ENCODE assay signal across 9 cellular contexts in genomic region chr5:111144352-111144930, GRCh38. TPM values are rescaled to one million over a fixed set of nuclear protein-coding genes. Genes with fewer than 3 reads are reported as not detected.
DNase-seq lines count a peak whose midpoint lies in the region; ATAC-seq lines count a peak whose summit lies in the region.
"Had no signal": no experiment of that assay in that cellular context is flagged by ENCODE, and none has a peak within 500 bp of the region (broad histone marks: within the 10 kb centered on the region; RNA-seq: fewer than 3 reads in every experiment).

No MANE protein-coding gene starts in this region.

- POLR2A ChIA-PET in activated CD4-positive, alpha-beta T cell treated with anti-CD3 and anti-CD28 coated beads for 36 hours (lab: Charles Lee), result no interaction called here

- CTCF ChIA-PET in activated CD4-positive, alpha-beta T cell treated with anti-CD3 and anti-CD28 coated beads for 36 hours (lab: Charles Lee), result interaction anchor here (0.6 kb wide), 1 partner anchor 387 kb away, joined by 3 read pairs; no protein-coding TSS in a partner anchor

- intact Hi-C loops in activated CD4-positive, alpha-beta T cell treated with anti-CD3 and anti-CD28 coated beads for 36 hours (cut with DNase I, micrococcal nuclease), result no loop called here

- no peaks in the 10 kb centered on the region for H3K27me3 Mint-ChIP-seq in activated CD4-positive, alpha-beta T cell treated with anti-CD3 and anti-CD28 coated beads for 36 hours

- ATAC-seq in activated CD4-positive, alpha-beta T cell treated with anti-CD3 and anti-CD28 coated beads for 36 hours, result peak; percentile 80
- ATAC-seq in HG02571 (IDR thresholded peaks at IDR 0.05; ENCODE audit: unreplicated experiment) (peak; percentile 98), HG03521 (IDR thresholded peaks at IDR 0.05; ENCODE audit: unreplicated experiment) (peak; percentile 94)
- peak; percentile 83 for ATAC-seq in stimulated activated effector memory CD8-positive, alpha-beta T cell treated with anti-CD3 and anti-CD28 coated beads, Interleukin-12 subunit alpha, Interleukin-12 subunit beta, amount 100 ng/mL, for 72 hours

- no peak for DNase-seq in activated CD4-positive, alpha-beta T cell treated with anti-CD3 and anti-CD28 coated beads for 36 hours
- no peak for DNase-seq in activated CD4-positive, alpha-beta T cell treated with anti-CD3 and anti-CD28 coated beads for 1 hour
- no peak for DNase-seq in stimulated activated effector memory CD8-positive, alpha-beta T cell treated with anti-CD3 and anti-CD28 coated beads, Interleukin-12 subunit alpha, Interleukin-12 subunit beta, amount 100 ng/mL, for 72 hours (ENCODE audit: low spot score in 2 of 2)
- DNase-seq in NOMO-1 treated with dmso at 0.1 percent for 144 hours (lab: John Stamatoyannopoulos, UW; ENCODE audit: unreplicated experiment) (no peak), NCI-H146 treated with DMSO at 0.1 percent for 48 hours (lab: John Stamatoyannopoulos, UW; ENCODE audit: unreplicated experiment) (no peak), Kasumi-1 (lab: John Stamatoyannopoulos, UW) (no peak)
- DNase-seq: activated naive CD4-positive, alpha-beta T cell treated with anti-CD3 and anti-CD28 coated beads, Interleukin-2, amount 50 U/mL, for 16 hours had no signal

- no peaks in the 10 kb centered on the region for H3K36me3 Mint-ChIP-seq in activated CD4-positive, alpha-beta T cell treated with anti-CD3 and anti-CD28 coated beads for 36 hours (ENCODE audit: low read depth)
- no peaks in the 10 kb centered on the region for H3K36me3 Mint-ChIP-seq in stimulated activated effector memory CD8-positive, alpha-beta T cell treated with anti-CD3 and anti-CD28 coated beads, Interleukin-12 subunit alpha, Interleukin-12 subunit beta, amount 100 ng/mL, for 72 hours

- no peak overlapping the region for H3K27ac Mint-ChIP-seq in activated CD4-positive, alpha-beta T cell treated with anti-CD3 and anti-CD28 coated beads for 36 hours
- no peak overlapping the region for H3K27ac Mint-ChIP-seq in stimulated activated effector memory CD8-positive, alpha-beta T cell treated with anti-CD3 and anti-CD28 coated beads, Interleukin-12 subunit alpha, Interleukin-12 subunit beta, amount 100 ng/mL, for 72 hours

- no peaks in the 10 kb centered on the region for H3K9me3 Mint-ChIP-seq in activated CD4-positive, alpha-beta T cell treated with anti-CD3 and anti-CD28 coated beads for 36 hours (ENCODE audit: low read depth)
- H3K9me3 Mint-ChIP-seq in stimulated activated effector memory CD8-positive, alpha-beta T cell treated with anti-CD3 and anti-CD28 coated beads, Interleukin-12 subunit alpha, Interleukin-12 subunit beta, amount 100 ng/mL, for 72 hours, result no peaks in the 10 kb centered on the region

- peaks cover 10% of the 10 kb centered on the region for H3K4me1 Mint-ChIP-seq in activated CD4-positive, alpha-beta T cell treated with anti-CD3 and anti-CD28 coated beads for 36 hours
- peaks cover 9% of the 10 kb centered on the region for H3K4me1 Mint-ChIP-seq in stimulated activated effector memory CD8-positive, alpha-beta T cell treated with anti-CD3 and anti-CD28 coated beads, Interleukin-12 subunit alpha, Interleukin-12 subunit beta, amount 100 ng/mL, for 72 hours

- no peak overlapping the region for H3K4me3 Mint-ChIP-seq in activated CD4-positive, alpha-beta T cell treated with anti-CD3 and anti-CD28 coated beads for 36 hours
- no peak overlapping the region for H3K4me3 Mint-ChIP-seq in stimulated activated effector memory CD8-positive, alpha-beta T cell treated with anti-CD3 and anti-CD28 coated beads, Interleukin-12 subunit alpha, Interleukin-12 subunit beta, amount 100 ng/mL, for 72 hours

RNA-seq across cellular contexts. Expression of gene WDR36, which starts 52.3 kb away (rescaled TPM):
- 10 to 100 TPM; 58.6 to 61.7 TPM for total RNA-seq in activated CD4-positive, alpha-beta T cell treated with anti-CD3 and anti-CD28 coated beads for 36 hours
